ENCODE assay signal across 34 cellular contexts in genomic region chr5:125766706-125767105, GRCh38.
"Had no signal": no experiment of that assay in that cellular context is flagged by ENCODE, and none has a peak within 500 bp of the region (broad histone marks: within the 10 kb centered on the region; RNA-seq: fewer than 3 reads in every experiment).

No MANE protein-coding gene starts in this region.

- ATAC-seq: activated naive CD4-positive, alpha-beta T cell treated with anti-CD3 and anti-CD28 coated beads, Interleukin-2, amount 50 U/mL, for 72 hours; activated naive CD8-positive, alpha-beta T cell treated with anti-CD3 and anti-CD28 coated beads, Interleukin-2, amount 50 U/mL, for 24 hours; activated T-cell treated with anti-CD3 and anti-CD28 coated beads, Interleukin-2, amount 50 U/mL, for 4 hours; activated T-cell treated with anti-CD3 and anti-CD28 coated beads, Interleukin-2, amount 50 U/mL, for 72 hours; activated T-helper 17 cell treated with anti-CD3 and anti-CD28 coated beads, Interleukin-2, amount 50 U/mL, for 72 hours; body of pancreas had no signal

- H3K36me3 ChIP-seq: adrenal gland, ascending aorta, brain microvascular endothelial cell, breast epithelium, cardiac muscle cell had no signal

- FAIRE-seq: astrocyte, bronchial epithelial cell had no signal

- H3K27ac ChIP-seq: adrenal gland, ascending aorta, body of pancreas, brain microvascular endothelial cell, breast epithelium, cardiac muscle cell had no signal

- H3K4me1 ChIP-seq: adrenal gland, ascending aorta, body of pancreas, breast epithelium had no signal

- H3K9me3 ChIP-seq: adrenal gland, ascending aorta, body of pancreas, breast epithelium had no signal

- H3K27me3 ChIP-seq: adrenal gland, ascending aorta, body of pancreas, brain microvascular endothelial cell, breast epithelium, cardiac muscle cell had no signal

- H3K4me3 ChIP-seq: adrenal gland, ascending aorta, body of pancreas, breast epithelium, cardiac muscle cell had no signal

- DNase-seq: activated effector memory CD4-positive, alpha-beta T cell treated with anti-CD3 and anti-CD28 coated beads, Interleukin-2, amount 50 U/mL, for 16 hours; activated effector memory CD4-positive, alpha-beta T cell treated with Interleukin-2 at 50 U/mL for 16 hours; activated gamma-delta T cell; activated gamma-delta T cell treated with Interleukin-2 at 50 U/mL for 16 hours; activated naive CD4-positive, alpha-beta T cell; activated naive CD4-positive, alpha-beta T cell treated with anti-CD3 and anti-CD28 coated beads for 36 hours; activated naive CD4-positive, alpha-beta T cell treated with anti-CD3 and anti-CD28 coated beads, Interleukin-2, amount 10 ng/mL, durations not matched to agents 7 days and 5 days; activated naive CD4-positive, alpha-beta T cell treated with anti-CD3 and anti-CD28 coated beads, Interleukin-2, amount 50 U/mL, for 16 hours; activated naive CD4-positive, alpha-beta T cell treated with Interleukin-2 at 50 U/mL for 16 hours; activated naive CD8-positive, alpha-beta T cell treated with anti-CD3 and anti-CD28 coated beads for 36 hours; activated naive CD8-positive, alpha-beta T cell treated with anti-CD3 and anti-CD28 coated beads, Interleukin-2, amount 10 ng/mL, durations not matched to agents 7 days and 5 days; activated naive CD8-positive, alpha-beta T cell treated with anti-CD3 and anti-CD28 coated beads, Interleukin-2, amount 50 U/mL, for 24 hours; activated T-cell treated with anti-CD3 and anti-CD28 coated beads, Interleukin-2, amount 50 U/mL, for 1 hour; activated T-cell treated with anti-CD3 and anti-CD28 coated beads, Interleukin-2, amount 50 U/mL, for 24 hours; activated T-cell treated with anti-CD3 and anti-CD28 coated beads, Interleukin-2, amount 50 U/mL, for 4 hours; activated T-cell treated with anti-CD3 and anti-CD28 coated beads, Interleukin-2, amount 50 U/mL, for 48 hours; activated T-cell treated with anti-CD3 and anti-CD28 coated beads, Interleukin-2, amount 50 U/mL, for 72 hours; adrenal gland; amniotic stem cell; amygdala; anterior cingulate cortex; aorta; body of pancreas; brain microvascular endothelial cell; caudate nucleus; central memory CD4-positive, alpha-beta T cell; cerebellar nuclear complex had no signal
